In genomic region chr17:40063034-40063765, GRCh38 we compare ENCODE assay signal across 1 cellular context.
TF ChIP-seq lines count a peak whose summit lies in the region.

No MANE protein-coding gene starts in this region.

TF ChIP-seq in HepG2, 621 proteins besides CTCF, POLR2A, EP300 and RAD21 (continued from another document and continues in another):
- TF ChIP-seq KIAA2018 (CRISPR knock-in tag; IDR thresholded peaks at IDR 0.05; ENCODE audit: borderline replicate concordance) (no peak), DMAP1 (CRISPR knock-in tag; IDR thresholded peaks at IDR 0.05) (no peak), ZNF558 (CRISPR knock-in tag; IDR thresholded peaks at IDR 0.05; ENCODE audit: borderline replicate concordance) (no peak), KDM6A (CRISPR knock-in tag; IDR thresholded peaks at IDR 0.05; ENCODE audit: low read depth) (no peak), IKZF5 (CRISPR knock-in tag; IDR thresholded peaks at IDR 0.05) (no peak), ZNF709 (CRISPR knock-in tag; IDR thresholded peaks at IDR 0.05) (no peak), DMTF1 (CRISPR knock-in tag; IDR thresholded peaks at IDR 0.05) (no peak), HDAC2 (CRISPR knock-in tag; IDR thresholded peaks at IDR 0.05) (no peak), ZSCAN31 (CRISPR knock-in tag; IDR thresholded peaks at IDR 0.05; ENCODE audit: low read depth) (0 out of 2 replicates have a peak, but pooled peaks have one; percentile 16), CSRNP2 (CRISPR knock-in tag; conservative IDR thresholded peaks at IDR 0.05; ENCODE audit: low read depth) (no peak), ZNF496 (CRISPR knock-in tag; IDR thresholded peaks at IDR 0.05; ENCODE audit: insufficient replicate concordance) (no peak), JUND (CRISPR knock-in tag; IDR thresholded peaks at IDR 0.05) (no peak), MED1 (CRISPR knock-in tag; IDR thresholded peaks at IDR 0.05) (peak; percentile 41), ATF2 (CRISPR knock-in tag; IDR thresholded peaks at IDR 0.05) (no peak), THAP8 (CRISPR knock-in tag; IDR thresholded peaks at IDR 0.05; ENCODE audit: borderline replicate concordance) (no peak; the same call in 1 of the 2 replicates), SPEN (CRISPR knock-in tag; IDR thresholded peaks at IDR 0.05; ENCODE audit: low read depth) (0 out of 2 replicates have a peak, but pooled peaks have one; percentile 40), ZNF577 (CRISPR knock-in tag; IDR thresholded peaks at IDR 0.05; ENCODE audit: borderline replicate concordance, low read depth) (no peak), POGZ (CRISPR knock-in tag; IDR thresholded peaks at IDR 0.05) (no peak), ZSCAN21 (CRISPR knock-in tag; IDR thresholded peaks at IDR 0.05; ENCODE audit: borderline replicate concordance) (no peak), ZNF383 (CRISPR knock-in tag; IDR thresholded peaks at IDR 0.05; ENCODE audit: borderline replicate concordance) (no peak), ZNF629 (CRISPR knock-in tag; conservative IDR thresholded peaks at IDR 0.05) (no peak), NFATC3 (CRISPR knock-in tag; IDR thresholded peaks at IDR 0.05) (no peak), ZNF615 (CRISPR knock-in tag; IDR thresholded peaks at IDR 0.05; ENCODE audit: borderline replicate concordance) (no peak), GATA4 (IDR thresholded peaks at IDR 0.05; ENCODE audit: borderline replicate concordance, low read depth) (0 out of 2 replicates have a peak, but pooled peaks have one; percentile 20), NR2C2 (CRISPR knock-in tag; IDR thresholded peaks at IDR 0.05; ENCODE audit: borderline replicate concordance) (no peak), MLX (CRISPR knock-in tag; IDR thresholded peaks at IDR 0.05) (no peak; the same call in 1 of the 2 replicates), ZNF44 (CRISPR knock-in tag; IDR thresholded peaks at IDR 0.05) (no peak), ZNF143 (CRISPR knock-in tag; IDR thresholded peaks at IDR 0.05) (no peak), GTF2F1 (IDR thresholded peaks at IDR 0.05; ENCODE audit: low read length) (no peak), ETV6 (CRISPR knock-in tag; conservative IDR thresholded peaks at IDR 0.05) (no peak), ZFP36L2 (CRISPR knock-in tag; IDR thresholded peaks at IDR 0.05) (no peak), BHLHE40 (IDR thresholded peaks at IDR 0.05; ENCODE audit: low read length) (no peak; the same call in 1 of the 2 replicates), GMEB1 (CRISPR knock-in tag; IDR thresholded peaks at IDR 0.05; ENCODE audit: borderline replicate concordance) (0 out of 2 replicates have a peak, but pooled peaks have one; percentile 37), GABPB1 (CRISPR knock-in tag; IDR thresholded peaks at IDR 0.05) (peak; percentile 63; the same call in 1 of the 2 replicates), ZMYM3 (CRISPR knock-in tag; IDR thresholded peaks at IDR 0.05) (no peak), ZNF766 (CRISPR knock-in tag; IDR thresholded peaks at IDR 0.05; ENCODE audit: borderline replicate concordance) (0 out of 2 replicates have a peak, but pooled peaks have one; percentile 51), RFX5 (IDR thresholded peaks at IDR 0.05; ENCODE audit: low read depth, low read length) (no peak), HHEX (CRISPR knock-in tag; IDR thresholded peaks at IDR 0.05) (0 out of 2 replicates have a peak, but pooled peaks have one; percentile 7), ZNF7 (CRISPR knock-in tag; IDR thresholded peaks at IDR 0.05) (no peak), PCBP1 (IDR thresholded peaks at IDR 0.05; ENCODE audit: borderline replicate concordance, low read depth, low read length) (no peak), CERS6 (CRISPR knock-in tag; IDR thresholded peaks at IDR 0.05) (no peak), ZBTB25 (CRISPR knock-in tag; IDR thresholded peaks at IDR 0.05) (peak; percentile 62), ZEB1 (IDR thresholded peaks at IDR 0.05; ENCODE audit: insufficient replicate concordance, low read depth) (peak; percentile 15), JDP2 (CRISPR knock-in tag; IDR thresholded peaks at IDR 0.05; ENCODE audit: borderline replicate concordance) (no peak; the same call in 1 of the 2 replicates), SIN3B (IDR thresholded peaks at IDR 0.05; ENCODE audit: low read length) (no peak)
